In the genomic region with DNA sequence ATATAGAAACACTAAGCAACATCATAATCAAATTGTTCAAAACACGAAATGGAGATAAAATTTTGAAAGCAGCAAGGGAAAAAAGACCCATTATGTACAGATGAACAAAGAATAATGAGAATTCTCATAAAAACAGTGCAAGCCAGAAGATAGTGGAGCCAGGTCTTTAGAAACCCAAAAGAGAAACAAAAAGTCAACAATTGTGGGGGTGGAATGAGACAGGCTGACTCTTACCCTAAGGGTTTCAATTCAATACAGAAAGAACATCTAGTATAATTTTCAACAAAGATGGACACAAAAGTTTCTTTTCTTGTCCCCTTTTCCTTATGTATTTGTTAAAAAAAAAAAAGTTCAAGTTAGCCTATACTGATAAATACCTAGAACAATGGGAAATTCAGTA, we compare ENCODE assay signal across 16 cellular contexts. TPM values are rescaled to one million over a fixed set of nuclear protein-coding genes. Genes with fewer than 3 reads are reported as not detected.
DNase-seq lines count a peak whose midpoint lies in the region; ATAC-seq and TF ChIP-seq lines count a peak whose summit lies in the region.
"Had no signal": no experiment of that assay in that cellular context is flagged by ENCODE, and none has a peak within 500 bp of the region (broad histone marks: within the 10 kb centered on the region; RNA-seq: fewer than 3 reads in every experiment).

No MANE protein-coding gene starts in this region.

- no peak overlapping the region for H3K4me3 ChIP-seq in body of pancreas
- H3K4me3 ChIP-seq: K562 had no signal

- H3K4me1 ChIP-seq in body of pancreas, result no peaks in the 10 kb centered on the region

- 33 to 65% methylated on average over 1 of the region's 1 CpG for WGBS in body of pancreas, 2 donors

- no peaks in the 10 kb centered on the region for H3K36me3 ChIP-seq in body of pancreas (replicated peaks in 1 of 2; ENCODE audit: insufficient read depth in 1 of 2, low read depth in 2 of 2)

- DNase-seq in body of pancreas (no peak), SHP77 (lab: John Stamatoyannopoulos, UW) (no peak), DMS153 (lab: John Stamatoyannopoulos, UW) (no peak)
- DNase-seq: CD8-positive, alpha-beta T cell; GOT3; NCI-H1436 treated with DMSO at 0.1 percent for 48 hours; NCI-H2081 treated with DMSO at 0.1 percent for 48 hours; NCI-H226; NCI-H526 treated with DMSO at 0.1 percent for 48 hours had no signal

- no peak for TF ChIP-seq CTCF in body of pancreas (IDR thresholded peaks at IDR 0.05)

- ATAC-seq in GM18870 (IDR thresholded peaks at IDR 0.05; ENCODE audit: unreplicated experiment), result peak; percentile 63
- ATAC-seq in GM21529 (IDR thresholded peaks at IDR 0.05; ENCODE audit: unreplicated experiment), result peak; percentile 53
- peak; percentile 53 for ATAC-seq in HG03442 (IDR thresholded peaks at IDR 0.05; ENCODE audit: unreplicated experiment)
- no peak for ATAC-seq in body of pancreas
- no peak for ATAC-seq in GM19397 (IDR thresholded peaks at IDR 0.05; ENCODE audit: unreplicated experiment)
- ATAC-seq: CD8-positive, alpha-beta T cell; K562 had no signal

- no peak for TF ChIP-seq POLR2A in body of pancreas (IDR thresholded peaks at IDR 0.05)

- H3K27me3 ChIP-seq in body of pancreas, result no peaks in the 10 kb centered on the region

- no peak overlapping the region for H3K27ac ChIP-seq in body of pancreas
- H3K27ac ChIP-seq: HL-60 had no signal

- intact Hi-C loops in body of pancreas (cut with DNase I), result no loop called here

- H3K9me3 ChIP-seq in body of pancreas, result no peaks in the 10 kb centered on the region

RNA-seq across cellular contexts. Expression of a gene that starts 34.0 kb away (rescaled TPM):
- total RNA-seq in body of pancreas, result not detected
- total RNA-seq: CD8-positive, alpha-beta T cell had no signal

RNA-seq across cellular contexts. Expression of a gene that starts 49.1 kb away (rescaled TPM):
- total RNA-seq in body of pancreas, result not detected
- total RNA-seq: CD8-positive, alpha-beta T cell; SK-MEL-5 had no signal

Comparison
In these comparisons a context has a peak if more than half of its experiments do, and no peak if none do; other contexts are left out.
1. ATAC-seq: peak in GM18870 (single experiment), GM21529 (single experiment) and HG03442 (single experiment); none in body of pancreas (single experiment) and GM19397 (single experiment).